Comparison of ENCODE assay signal across 1 cellular context in the genomic region with DNA sequence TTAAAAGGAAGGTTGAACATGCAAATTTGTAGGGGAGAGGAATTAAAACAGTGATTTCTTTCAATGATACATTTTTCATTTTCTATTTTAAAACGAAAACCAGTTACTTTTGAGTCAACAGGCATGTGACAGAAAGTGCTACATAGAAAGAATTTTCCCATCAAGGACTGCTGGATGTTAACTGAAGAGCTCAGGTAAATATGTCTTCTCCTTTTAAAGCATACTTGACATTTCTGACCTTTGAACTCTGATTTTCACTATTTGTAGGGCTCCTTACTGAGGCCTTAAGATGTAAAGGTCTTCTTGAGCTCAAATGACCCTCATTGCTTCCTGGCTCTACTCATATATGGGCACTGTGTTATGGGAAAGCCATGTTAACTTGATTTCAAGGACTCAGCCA.
TF ChIP-seq lines count a peak whose summit lies in the region.

No MANE protein-coding gene starts in this region.

TF ChIP-seq in WTC11, 78 proteins besides CTCF, POLR2A, EP300 and RAD21 (continued from another document):
- TF ChIP-seq E2F5 (CRISPR knock-in tag; IDR thresholded peaks at IDR 0.05) = no peak
- no peak for TF ChIP-seq EMX1 (CRISPR knock-in tag; IDR thresholded peaks at IDR 0.05)
